20 cellular contexts compared by ENCODE assay signal in the genomic region with DNA sequence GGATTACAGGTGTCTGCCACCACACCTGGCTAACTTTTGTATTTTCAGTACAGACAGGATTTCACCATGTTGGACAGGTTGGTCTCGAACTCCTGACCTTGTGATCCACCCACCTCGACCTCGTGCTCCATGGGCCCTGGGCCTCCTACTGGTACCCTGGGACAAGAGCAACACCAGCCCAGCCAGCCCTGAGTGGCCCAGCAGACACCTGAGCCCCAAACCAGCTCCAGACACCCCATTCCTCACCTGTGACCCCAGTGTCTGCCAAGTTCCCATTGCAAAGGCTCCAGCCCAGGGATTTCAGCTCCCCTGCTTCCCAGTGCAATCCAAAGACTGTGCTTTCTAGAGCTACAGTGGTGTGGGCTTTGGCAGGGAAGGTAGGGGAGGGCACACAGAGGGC. TPM values are rescaled to one million over a fixed set of nuclear protein-coding genes. Genes with fewer than 3 reads are reported as not detected.
DNase-seq lines count a peak whose midpoint lies in the region; ATAC-seq and TF ChIP-seq lines count a peak whose summit lies in the region.
"Had no signal": no experiment of that assay in that cellular context is flagged by ENCODE, and none has a peak within 500 bp of the region (broad histone marks: within the 10 kb centered on the region; RNA-seq: fewer than 3 reads in every experiment).

No MANE protein-coding gene starts in this region.

- no peak for TF ChIP-seq POLR2A in thyroid gland (IDR thresholded peaks at IDR 0.05)

- H3K27me3 ChIP-seq in thyroid gland: no peaks in the 10 kb centered on the region
- H3K27me3 ChIP-seq in HAP-1 (ENCODE audit: low read depth): no peaks in the 10 kb centered on the region
- H3K27me3 ChIP-seq: foreskin keratinocyte, spleen had no signal

- no peaks in the 10 kb centered on the region for H3K9me3 ChIP-seq in thyroid gland
- no peaks in the 10 kb centered on the region for H3K9me3 ChIP-seq in HAP-1
- H3K9me3 ChIP-seq: Caco-2, spleen had no signal

- H3K36me3 Mint-ChIP-seq in activated T-helper 17 cell treated with anti-CD3 and anti-CD28 coated beads, Interleukin-2, amount 50 U/mL, for 72 hours (ENCODE audit: low read depth): peaks cover 56% of the 10 kb centered on the region
- H3K36me3 Mint-ChIP-seq in memory B cell: peaks cover 16% of the 10 kb centered on the region

- H3K27ac Mint-ChIP-seq in activated T-helper 17 cell treated with anti-CD3 and anti-CD28 coated beads, Interleukin-2, amount 50 U/mL, for 72 hours: peak overlapping the region; percentile 40
- H3K27ac Mint-ChIP-seq in memory B cell: peak overlapping the region; percentile 92
- H3K27ac Mint-ChIP-seq: mesothelial cell of epicardium had no signal

- no peaks in the 10 kb centered on the region for H3K27me3 Mint-ChIP-seq in activated T-helper 17 cell treated with anti-CD3 and anti-CD28 coated beads, Interleukin-2, amount 50 U/mL, for 72 hours
- no peaks in the 10 kb centered on the region for H3K27me3 Mint-ChIP-seq in memory B cell
- H3K27me3 Mint-ChIP-seq: activated CD4-positive, alpha-beta T cell treated with anti-CD3 and anti-CD28 coated beads, Interleukin-2, amount 10 ng/mL, durations not matched to agents 7 days and 5 days had no signal

- H3K4me3 ChIP-seq in thyroid gland (replicated peaks in 1 of 3): no peak overlapping the region
- H3K4me3 ChIP-seq in HAP-1: no peak overlapping the region
- H3K4me3 ChIP-seq: spleen had no signal

- no peak overlapping the region for H3K4me3 Mint-ChIP-seq in activated T-helper 17 cell treated with anti-CD3 and anti-CD28 coated beads, Interleukin-2, amount 50 U/mL, for 72 hours
- H3K4me3 Mint-ChIP-seq in memory B cell: no peak overlapping the region
- H3K4me3 Mint-ChIP-seq: activated CD4-positive, alpha-beta T cell treated with anti-CD3 and anti-CD28 coated beads, Interleukin-2, amount 10 ng/mL, durations not matched to agents 7 days and 5 days; mesothelial cell of epicardium had no signal

- intact Hi-C loops in Right ventricle myocardium superior (cut with DNase I): no loop called here
- intact Hi-C loops in left cardiac atrium (cut with DNase I): loop anchor here in 1 of 2 donors (10.0 kb wide), 1 partner anchor 119 kb away; the partner anchor contains the start of gene GPATCH4
- intact Hi-C loops in thyroid gland (cut with DNase I): no loop called here

- 88 to 89% methylated on average over 3 of the region's 3 CpGs for WGBS in thyroid gland, 2 donors

- no peak for TF ChIP-seq CTCF in thyroid gland (IDR thresholded peaks at IDR 0.05)

- H3K27ac ChIP-seq in thyroid gland: peak overlapping the region in 2 of 3 donors; percentile 22 to 28
- H3K27ac ChIP-seq: epithelial cell of prostate, foreskin keratinocyte had no signal

- peak; percentile 34 for DNase-seq in Right ventricle myocardium superior
- no peak for DNase-seq in left cardiac atrium
- no peak for DNase-seq in memory B cell (ENCODE audit: low spot score in 2 of 2)
- DNase-seq in thyroid gland: no peak
- no peak for DNase-seq in HAP-1 (ENCODE audit: low spot score in 2 of 2)
- no peak for DNase-seq in NCI-H82 (lab: John Stamatoyannopoulos, UW)
- DNase-seq: activated CD4-positive, alpha-beta T cell treated with anti-CD3 and anti-CD28 coated beads, Interleukin-2, amount 10 ng/mL, durations not matched to agents 7 days and 5 days; activated T-cell treated with anti-CD3 and anti-CD28 coated beads for 4 hours; Caco-2; foreskin keratinocyte; kidney glomerular epithelial cell; NCI-H2081; NCI-H510A treated with DMSO at 0.1 percent for 48 hours; spleen; SW 1271 had no signal

- in situ Hi-C loops in HAP-1 (cut with MboI; ENCODE audit: low sequenced_read_pairs): no loop called here

- peaks cover 58% of the 10 kb centered on the region for H3K4me1 Mint-ChIP-seq in activated T-helper 17 cell treated with anti-CD3 and anti-CD28 coated beads, Interleukin-2, amount 50 U/mL, for 72 hours
- peaks cover 74% of the 10 kb centered on the region for H3K4me1 Mint-ChIP-seq in memory B cell

- H3K4me1 ChIP-seq in thyroid gland: peaks cover 59 to 73% of the 10 kb centered on the region in 2 donors
- H3K4me1 ChIP-seq in HAP-1: no peaks in the 10 kb centered on the region
- H3K4me1 ChIP-seq: Caco-2, foreskin keratinocyte had no signal

- H3K9me3 Mint-ChIP-seq in activated T-helper 17 cell treated with anti-CD3 and anti-CD28 coated beads, Interleukin-2, amount 50 U/mL, for 72 hours: peaks cover 3% of the 10 kb centered on the region
- H3K9me3 Mint-ChIP-seq in memory B cell: no peaks in the 10 kb centered on the region
- H3K9me3 Mint-ChIP-seq: activated CD4-positive, alpha-beta T cell treated with anti-CD3 and anti-CD28 coated beads, Interleukin-2, amount 10 ng/mL, durations not matched to agents 7 days and 5 days; activated naive CD4-positive, alpha-beta T cell treated with anti-CD3 and anti-CD28 coated beads, Interleukin-2, amount 50 U/mL, for 72 hours; mesothelial cell of epicardium had no signal

- ATAC-seq in Right ventricle myocardium superior (ENCODE audit: poor library complexity) (no peak), left cardiac atrium (no peak), memory B cell (ENCODE audit: low read depth) (no peak), HG02642 (IDR thresholded peaks at IDR 0.05; ENCODE audit: poor library complexity, unreplicated experiment) (no peak)
- no peak for ATAC-seq in activated T-helper 17 cell treated with anti-CD3 and anti-CD28 coated beads, Interleukin-2, amount 50 U/mL, for 72 hours (replicated peaks)
- ATAC-seq: activated naive CD4-positive, alpha-beta T cell treated with anti-CD3 and anti-CD28 coated beads, Interleukin-2, amount 50 U/mL, for 72 hours; foreskin keratinocyte had no signal

- H3K36me3 ChIP-seq in thyroid gland: peaks cover 17 to 18% of the 10 kb centered on the region in 2 donors
- H3K36me3 ChIP-seq in HAP-1 (replicated peaks): peaks cover 12% of the 10 kb centered on the region

RNA-seq across cellular contexts. Expression of gene MEF2D, which starts 14.6 kb away (rescaled TPM):
- total RNA-seq in Right ventricle myocardium superior: 96.6 TPM
- 10 to 100 TPM; 69.0 to 81.7 TPM for total RNA-seq in left cardiac atrium
- total RNA-seq in activated T-helper 17 cell treated with anti-CD3 and anti-CD28 coated beads, Interleukin-2, amount 50 U/mL, for 72 hours: 10 to 100 TPM; 34.4 to 68.5 TPM
- 10 to 100 TPM; 26.4 to 80.6 (median 32.0) TPM for total RNA-seq in thyroid gland
